In the genomic region with DNA sequence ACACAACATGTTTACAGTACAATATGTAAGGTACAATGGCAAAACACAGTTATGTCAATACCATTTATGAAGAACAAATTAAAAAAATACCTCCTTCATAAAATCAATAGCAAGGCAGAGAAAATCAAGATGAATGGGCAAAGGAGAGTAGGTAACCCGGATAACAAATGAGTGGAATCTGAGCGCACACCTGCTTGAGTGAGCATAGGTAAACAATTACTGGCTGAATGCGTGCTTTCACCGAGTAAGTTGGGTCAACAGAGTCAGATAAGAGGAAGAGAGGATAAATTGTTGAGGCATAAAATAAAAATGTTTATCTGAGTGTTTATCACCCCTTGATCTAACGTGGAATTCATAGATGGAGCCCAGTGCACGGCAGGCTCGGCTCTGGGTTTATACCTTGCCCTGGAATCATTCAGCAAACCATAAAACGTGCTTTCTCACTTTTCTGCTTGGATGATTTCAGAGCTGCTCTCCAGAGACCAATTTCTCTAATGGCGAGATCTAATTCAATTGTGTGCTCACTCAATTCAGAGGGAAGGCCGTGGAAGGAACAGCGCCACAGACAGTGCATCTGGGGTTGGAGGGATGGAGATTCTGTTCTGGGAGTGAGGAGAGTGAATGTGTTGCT, we compare ENCODE assay signal across 16 cellular contexts.
DNase-seq lines count a peak whose midpoint lies in the region; ATAC-seq and TF ChIP-seq lines count a peak whose summit lies in the region.
"Had no signal": no experiment of that assay in that cellular context is flagged by ENCODE, and none has a peak within 500 bp of the region (broad histone marks: within the 10 kb centered on the region; RNA-seq: fewer than 3 reads in every experiment).

No MANE protein-coding gene starts in this region.

- H4K20me1 ChIP-seq in neural cell (ENCODE audit: insufficient read depth): no peaks in the 10 kb centered on the region

- H3K79me2 ChIP-seq in neural cell (replicated peaks; ENCODE audit: insufficient read depth, low read length): no peaks in the 10 kb centered on the region

- TF ChIP-seq CTCF in neural cell (IDR thresholded peaks at IDR 0.05; ENCODE audit: poor library complexity, severe bottlenecking): no peak
- TF ChIP-seq CTCF in RWPE1 (conservative IDR thresholded peaks at IDR 0.05; ENCODE audit: low read depth): no peak

- no peaks in the 10 kb centered on the region for H3K9me3 ChIP-seq in neural cell (ENCODE audit: low read length)
- H3K9me3 ChIP-seq: gastrocnemius medialis, vagina had no signal

- H2AFZ ChIP-seq in neural cell (ENCODE audit: low read depth, low read length): no peak overlapping the region

- H3F3A ChIP-seq in neural cell (ENCODE audit: insufficient read depth, low read length, poor library complexity, severe bottlenecking): no peaks in the 10 kb centered on the region

- H3K9ac ChIP-seq in neural cell (ENCODE audit: low read length): no peak overlapping the region

- no peak for TF ChIP-seq EP300 in neural cell (conservative IDR thresholded peaks at IDR 0.05; ENCODE audit: poor library complexity, severe bottlenecking)

- POLR2A ChIA-PET in RWPE1 (lab: Yijun Ruan, JAX; ENCODE audit: low non-redundant PET): no interaction called here

- CTCF ChIA-PET in RWPE1 (lab: Yijun Ruan, JAX): no interaction called here

- no peak overlapping the region for H3K4me3 ChIP-seq in neural cell (ENCODE audit: low read length)
- H3K4me3 ChIP-seq: gastrocnemius medialis, lung, vagina had no signal

- H3K27me3 ChIP-seq in neural cell (ENCODE audit: insufficient read depth, low read depth, low read length): no peaks in the 10 kb centered on the region
- H3K27me3 ChIP-seq: gastrocnemius medialis, vagina had no signal

- H3K27ac ChIP-seq in neural cell (ENCODE audit: low read length) (no peak overlapping the region), RWPE1 (no peak overlapping the region)
- H3K27ac ChIP-seq: gastrocnemius medialis, vagina had no signal

- ATAC-seq in GM18519 (IDR thresholded peaks at IDR 0.05; ENCODE audit: low FRiP score, unreplicated experiment): no peak
- ATAC-seq in HG03565 (IDR thresholded peaks at IDR 0.05; ENCODE audit: unreplicated experiment): no peak
- ATAC-seq: gastrocnemius medialis; naive thymus-derived CD4-positive, alpha-beta T cell had no signal

- no peak for TF ChIP-seq RAD21 in neural cell (conservative IDR thresholded peaks at IDR 0.05)

- no peak overlapping the region for H3K4me2 ChIP-seq in neural cell (ENCODE audit: low read length)

- peak; percentile 70 for DNase-seq in DMS53 treated with DMSO at 0.1 percent for 48 hours (lab: John Stamatoyannopoulos, UW; ENCODE audit: unreplicated experiment)
- DNase-seq in NCI-H187 treated with DMSO at 0.1 percent for 48 hours (lab: John Stamatoyannopoulos, UW): peak; percentile 86
- peak; percentile 93 for DNase-seq in NCI-H526 treated with DMSO at 0.1 percent for 48 hours (lab: John Stamatoyannopoulos, UW)
- no peak for DNase-seq in stimulated activated CD4-positive, alpha-beta T cell treated with anti-CD3 and anti-CD28 coated beads, Interleukin-4, amount 100 ng/mL, for 24 hours
- no peak for DNase-seq in RWPE1 (ENCODE audit: low spot score)
- DNase-seq: activated CD4-positive, alpha-beta T cell treated with anti-CD3 and anti-CD28 coated beads for 1 hour; DND-41; gastrocnemius medialis; naive thymus-derived CD4-positive, alpha-beta T cell; stimulated activated CD4-positive, alpha-beta T cell treated with anti-CD3 and anti-CD28 coated beads, Interleukin-15, amount 100 ng/mL, for 24 hours; T-helper 2 cell had no signal

- no peaks in the 10 kb centered on the region for H3K9me2 ChIP-seq in neural cell (ENCODE audit: insufficient read depth, low read length)

- H3K36me3 ChIP-seq in neural cell (ENCODE audit: insufficient read depth, low read length): no peaks in the 10 kb centered on the region
- H3K36me3 ChIP-seq: gastrocnemius medialis, vagina had no signal

TF ChIP-seq in neural cell, 6 proteins besides CTCF, POLR2A, EP300 and RAD21:
- no peak for TF ChIP-seq MXI1 (conservative IDR thresholded peaks at IDR 0.05; ENCODE audit: poor library complexity, severe bottlenecking)
- TF ChIP-seq POLR2AphosphoS5 (IDR thresholded peaks at IDR 0.05): peak; percentile 55
- no peak for TF ChIP-seq TAF1 (IDR thresholded peaks at IDR 0.05; ENCODE audit: low read depth)

Comparison
In these comparisons a context has a peak if more than half of its experiments do, and no peak if none do; other contexts are left out.
1. DNase-seq: peak in DMS53 treated with DMSO at 0.1 percent for 48 hours (single experiment), NCI-H187 treated with DMSO at 0.1 percent for 48 hours (single experiment) and NCI-H526 treated with DMSO at 0.1 percent for 48 hours (single experiment); none in stimulated activated CD4-positive, alpha-beta T cell treated with anti-CD3 and anti-CD28 coated beads, Interleukin-4, amount 100 ng/mL, for 24 hours (single experiment) and RWPE1 (single experiment).